In genomic region chr19:3375221-3376088, GRCh38 we compare ENCODE assay signal across 9 cellular contexts. TPM values are rescaled to one million over a fixed set of nuclear protein-coding genes. Genes with fewer than 3 reads are reported as not detected.
A peak's percentile ranks its signal among the peaks of the same experiment; 100 is the strongest.
DNase-seq lines count a peak whose midpoint lies in the region; ATAC-seq and TF ChIP-seq lines count a peak whose summit lies in the region.
"Had no signal": no experiment of that assay in that cellular context is flagged by ENCODE, and none has a peak within 500 bp of the region (broad histone marks: within the 10 kb centered on the region; RNA-seq: fewer than 3 reads in every experiment).

No MANE protein-coding gene starts in this region.

- DNase-seq in left ventricle myocardium inferior (peak; percentile 87), pons (ENCODE audit: low spot score) (peak; percentile 86), NCI-H1092 treated with DMSO at 0.1 percent for 48 hours (lab: John Stamatoyannopoulos, UW) (no peak), natural killer cell (no peak), NCI-H1105 treated with DMSO at 0.1 percent for 48 hours (lab: John Stamatoyannopoulos, UW) (no peak)
- no peak for DNase-seq in activated CD4-positive, alpha-beta T cell treated with anti-CD3 and anti-CD28 coated beads for 36 hours
- DNase-seq: NCI-H446 had no signal

- H3K27ac Mint-ChIP-seq in brain: peak overlapping the region in 4 of 5 experiments; percentile 12 to 95 (median 82)
- H3K27ac Mint-ChIP-seq in natural killer cell: no peak overlapping the region
- no peak overlapping the region for H3K27ac Mint-ChIP-seq in activated CD4-positive, alpha-beta T cell treated with anti-CD3 and anti-CD28 coated beads for 36 hours

- peaks cover 10% of the 10 kb centered on the region for H3K4me1 Mint-ChIP-seq in brain
- peaks cover 5 to 18% of the 10 kb centered on the region in 2 donors for H3K4me1 Mint-ChIP-seq in natural killer cell
- peaks cover 6% of the 10 kb centered on the region for H3K4me1 Mint-ChIP-seq in activated CD4-positive, alpha-beta T cell treated with anti-CD3 and anti-CD28 coated beads for 36 hours

- peaks cover 92 to 99% (median 98%) of the 10 kb centered on the region in 11 experiments for H4K20me1 ChIP-seq in BLaER1 treated with 17β-estradiol and CSF1 and Interleukin-3, amounts not matched to agents 10 nM and 100 nM

- no peaks in the 10 kb centered on the region for H3K27me3 ChIP-seq in BLaER1 treated with 17β-estradiol and CSF1 and Interleukin-3, amounts not matched to agents 10 nM and 100 nM
- no peaks in the 10 kb centered on the region for H3K27me3 ChIP-seq in left ventricle myocardium inferior (ENCODE audit: low read depth)

- H3K9me3 Mint-ChIP-seq in brain (peaks cover 0 to 3% (median 0%) of the 10 kb centered on the region in 5 experiments), natural killer cell (no peaks in the 10 kb centered on the region)
- H3K9me3 Mint-ChIP-seq in activated CD4-positive, alpha-beta T cell treated with anti-CD3 and anti-CD28 coated beads for 36 hours (ENCODE audit: low read depth): no peaks in the 10 kb centered on the region

- TF ChIP-seq CTCF in brain (conservative IDR thresholded peaks at IDR 0.05) (no peak), left ventricle myocardium inferior (IDR thresholded peaks at IDR 0.05; ENCODE audit: borderline replicate concordance) (no peak), natural killer cell (IDR thresholded peaks at IDR 0.05) (no peak)

- CTCF ChIA-PET in activated CD4-positive, alpha-beta T cell treated with anti-CD3 and anti-CD28 coated beads for 36 hours (lab: Charles Lee): no interaction called here

- H3K9me3 ChIP-seq in BLaER1 treated with 17β-estradiol and CSF1 and Interleukin-3, amounts not matched to agents 10 nM and 100 nM (replicated peaks in 1 of 11): no peaks in the 10 kb centered on the region
- H3K9me3 ChIP-seq in left ventricle myocardium inferior (replicated peaks): no peaks in the 10 kb centered on the region

- peak overlapping the region in 6 of 11 experiments; percentile 2 to 50 (median 21); a peak in 6 of 22 replicates for H3K27ac ChIP-seq in BLaER1 treated with 17β-estradiol and CSF1 and Interleukin-3, amounts not matched to agents 10 nM and 100 nM
- H3K27ac ChIP-seq in left ventricle myocardium inferior (replicated peaks): peak overlapping the region; percentile 89

- H3K36me3 Mint-ChIP-seq in brain: no peaks in the 10 kb centered on the region
- H3K36me3 Mint-ChIP-seq in natural killer cell: no peaks in the 10 kb centered on the region
- no peaks in the 10 kb centered on the region for H3K36me3 Mint-ChIP-seq in activated CD4-positive, alpha-beta T cell treated with anti-CD3 and anti-CD28 coated beads for 36 hours (ENCODE audit: low read depth)

- H3K4me3 ChIP-seq in BLaER1 treated with 17β-estradiol and CSF1 and Interleukin-3, amounts not matched to agents 10 nM and 100 nM: no peak overlapping the region
- peak overlapping the region; percentile 53 for H3K4me3 ChIP-seq in left ventricle myocardium inferior

- H3K27me3 Mint-ChIP-seq in brain (peaks cover 18% of the 10 kb centered on the region), natural killer cell (ENCODE audit: low read depth in 2 of 2) (peaks cover 0 to under 1% of the 10 kb centered on the region in 2 donors)
- no peaks in the 10 kb centered on the region for H3K27me3 Mint-ChIP-seq in activated CD4-positive, alpha-beta T cell treated with anti-CD3 and anti-CD28 coated beads for 36 hours

- POLR2A ChIA-PET in activated CD4-positive, alpha-beta T cell treated with anti-CD3 and anti-CD28 coated beads for 36 hours (lab: Charles Lee): interaction anchor here (0.6 kb wide), 1 partner anchor 1984 kb away, joined by 4 read pairs; no protein-coding TSS in a partner anchor

- peaks cover 45 to 75% (median 62%) of the 10 kb centered on the region in 10 experiments for H3K4me1 ChIP-seq in BLaER1 treated with 17β-estradiol and CSF1 and Interleukin-3, amounts not matched to agents 10 nM and 100 nM
- peaks cover 70% of the 10 kb centered on the region for H3K4me1 ChIP-seq in left ventricle myocardium inferior

- peaks cover 21 to 71% (median 39%) of the 10 kb centered on the region in 11 experiments; a peak in 21 of 22 replicates for H3K36me3 ChIP-seq in BLaER1 treated with 17β-estradiol and CSF1 and Interleukin-3, amounts not matched to agents 10 nM and 100 nM
- H3K36me3 ChIP-seq in left ventricle myocardium inferior: no peaks in the 10 kb centered on the region

- intact Hi-C loops in left ventricle myocardium inferior (cut with micrococcal nuclease): no loop called here
- intact Hi-C loops in natural killer cell (cut with micrococcal nuclease): no loop called here
- intact Hi-C loops in activated CD4-positive, alpha-beta T cell treated with anti-CD3 and anti-CD28 coated beads for 36 hours (cut with DNase I, micrococcal nuclease): no loop called here

- H3K4me2 ChIP-seq in BLaER1 treated with 17β-estradiol and CSF1 and Interleukin-3, amounts not matched to agents 10 nM and 100 nM: peak overlapping the region in 5 of 11 experiments; percentile 3 to 11 (median 5); a peak in 4 of 22 replicates

- H3K4me3 Mint-ChIP-seq in brain: peak overlapping the region in 1 of 5 experiments; percentile 31
- H3K4me3 Mint-ChIP-seq in natural killer cell: no peak overlapping the region
- no peak overlapping the region for H3K4me3 Mint-ChIP-seq in activated CD4-positive, alpha-beta T cell treated with anti-CD3 and anti-CD28 coated beads for 36 hours

- ATAC-seq in natural killer cell: no peak
- no peak for ATAC-seq in activated CD4-positive, alpha-beta T cell treated with anti-CD3 and anti-CD28 coated beads for 36 hours

- H3K9ac ChIP-seq in BLaER1 treated with 17β-estradiol and CSF1 and Interleukin-3, amounts not matched to agents 10 nM and 100 nM: peak overlapping the region in 2 of 11 experiments; percentile 13 to 15; a peak in 2 of 22 replicates

RNA-seq across cellular contexts. Expression of gene NFIC, which starts 9.1 kb away (rescaled TPM):
- polyA plus RNA-seq in brain (ENCODE audit: insufficient read depth, low read depth, low replicate concordance): 79.3 TPM
- total RNA-seq in left ventricle myocardium inferior (145 TPM), natural killer cell (10 to 100 TPM; 18.5 to 22.2 (median 20.6) TPM)
- total RNA-seq in activated CD4-positive, alpha-beta T cell treated with anti-CD3 and anti-CD28 coated beads for 36 hours: 10 to 100 TPM; 20.5 to 22.6 TPM

Comparison
In these comparisons a context has a peak if more than half of its experiments do, and no peak if none do; other contexts are left out.
1. H3K27ac Mint-ChIP-seq: peak in brain (4 of 5); none in natural killer cell (0 of 2) and activated CD4-positive, alpha-beta T cell treated with anti-CD3 and anti-CD28 coated beads for 36 hours (single experiment).
2. DNase-seq: peak in left ventricle myocardium inferior (single experiment) and pons (single experiment); none in NCI-H1092 treated with DMSO at 0.1 percent for 48 hours (single experiment), natural killer cell (single experiment), NCI-H1105 treated with DMSO at 0.1 percent for 48 hours (single experiment) and activated CD4-positive, alpha-beta T cell treated with anti-CD3 and anti-CD28 coated beads for 36 hours (single experiment).